In the genomic region with DNA sequence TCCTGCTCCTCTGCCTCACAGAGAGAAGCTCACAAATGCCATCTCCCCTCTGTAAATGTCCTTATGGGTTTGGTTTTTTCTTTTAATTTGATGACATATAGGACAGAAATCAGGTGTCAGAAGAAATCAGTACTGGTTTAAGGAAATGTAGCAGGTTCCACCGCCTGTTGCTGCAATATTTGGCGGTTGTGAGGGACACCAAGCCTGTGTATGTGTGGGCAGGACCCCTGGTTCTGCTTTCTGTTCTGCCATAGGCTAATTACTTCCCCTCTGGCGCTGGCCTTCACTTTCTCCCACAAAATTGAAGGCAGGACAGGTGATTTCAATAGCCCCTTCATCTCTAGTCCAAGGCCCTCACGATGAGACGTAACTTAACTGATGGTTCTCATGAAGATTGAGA, we compare ENCODE assay signal across 26 cellular contexts.
DNase-seq lines count a peak whose midpoint lies in the region; ATAC-seq and TF ChIP-seq lines count a peak whose summit lies in the region.
"Had no signal": no experiment of that assay in that cellular context is flagged by ENCODE, and none has a peak within 500 bp of the region (broad histone marks: within the 10 kb centered on the region; RNA-seq: fewer than 3 reads in every experiment).

No MANE protein-coding gene starts in this region.

- H3K4me1 Mint-ChIP-seq in activated T-cell treated with anti-CD3 and anti-CD28 coated beads, Interleukin-2, amount 50 U/mL, for 24 hours (ENCODE audit: low read depth), result peaks cover 68% of the 10 kb centered on the region
- peaks cover 47% of the 10 kb centered on the region for H3K4me1 Mint-ChIP-seq in activated T-cell treated with anti-CD3 and anti-CD28 coated beads, Interleukin-2, amount 50 U/mL, for 72 hours (ENCODE audit: low read depth)
- peaks cover 44% of the 10 kb centered on the region for H3K4me1 Mint-ChIP-seq in activated naive CD8-positive, alpha-beta T cell treated with anti-CD3 and anti-CD28 coated beads, Interleukin-2, amount 50 U/mL, for 24 hours
- H3K4me1 Mint-ChIP-seq in osteocyte (ENCODE audit: unreplicated experiment), result peaks cover 68% of the 10 kb centered on the region

- H3K27me3 Mint-ChIP-seq in activated T-cell treated with anti-CD3 and anti-CD28 coated beads, Interleukin-2, amount 50 U/mL, for 24 hours, result no peaks in the 10 kb centered on the region
- H3K27me3 Mint-ChIP-seq in activated T-cell treated with anti-CD3 and anti-CD28 coated beads, Interleukin-2, amount 50 U/mL, for 72 hours (ENCODE audit: low read depth), result no peaks in the 10 kb centered on the region
- no peaks in the 10 kb centered on the region for H3K27me3 Mint-ChIP-seq in activated naive CD8-positive, alpha-beta T cell treated with anti-CD3 and anti-CD28 coated beads, Interleukin-2, amount 50 U/mL, for 24 hours
- H3K27me3 Mint-ChIP-seq in osteocyte (ENCODE audit: unreplicated experiment), result no peaks in the 10 kb centered on the region
- H3K27me3 Mint-ChIP-seq: type B pancreatic cell had no signal

- DNase-seq in activated T-cell treated with anti-CD3 and anti-CD28 coated beads, Interleukin-2, amount 50 U/mL, for 24 hours, result no peak
- DNase-seq in activated T-cell treated with anti-CD3 and anti-CD28 coated beads, Interleukin-2, amount 50 U/mL, for 72 hours, result no peak
- DNase-seq in NB4 (ENCODE audit: low read depth) (peak; percentile 35), osteocyte (ENCODE audit: extremely low spot score, unreplicated experiment) (no peak)
- no peak for DNase-seq in activated naive CD8-positive, alpha-beta T cell treated with anti-CD3 and anti-CD28 coated beads, Interleukin-2, amount 50 U/mL, for 24 hours
- DNase-seq: 8988T; activated CD4-positive, CD25-positive, alpha-beta regulatory T cell treated with anti-CD3 and anti-CD28 coated beads, Interleukin-2, amount 50 U/mL, for 72 hours; activated T-cell treated with anti-CD3 and anti-CD28 coated beads, Interleukin-2, amount 50 U/mL, for 1 hour; AML-193; body of pancreas; hypothalamus; islet precursor cell; NCI-H1694 treated with DMSO at 0.1 percent for 48 hours; NCI-H526; ovary; spleen; stimulated activated CD4-positive, alpha-beta T cell treated with anti-CD3 and anti-CD28 coated beads, Interleukin-4, amount 100 ng/mL, for 24 hours; T-helper 9 cell had no signal

- TF ChIP-seq CTCF in NB4 (IDR thresholded peaks at IDR 0.05; ENCODE audit: low read depth, low read length) (no peak), osteocyte (IDR thresholded peaks at IDR 0.05) (no peak)

- H3K4me3 ChIP-seq in NB4 (ENCODE audit: low read depth, low read length), result no peak overlapping the region
- H3K4me3 ChIP-seq: body of pancreas, esophagus muscularis mucosa, K562, lung, ovary, right atrium auricular region, spleen had no signal

- H3K4me3 Mint-ChIP-seq in activated T-cell treated with anti-CD3 and anti-CD28 coated beads, Interleukin-2, amount 50 U/mL, for 24 hours, result no peak overlapping the region
- no peak overlapping the region for H3K4me3 Mint-ChIP-seq in activated T-cell treated with anti-CD3 and anti-CD28 coated beads, Interleukin-2, amount 50 U/mL, for 72 hours
- H3K4me3 Mint-ChIP-seq in activated naive CD8-positive, alpha-beta T cell treated with anti-CD3 and anti-CD28 coated beads, Interleukin-2, amount 50 U/mL, for 24 hours, result no peak overlapping the region
- no peak overlapping the region for H3K4me3 Mint-ChIP-seq in osteocyte (ENCODE audit: unreplicated experiment)
- H3K4me3 Mint-ChIP-seq: type B pancreatic cell had no signal

- no peak for TF ChIP-seq POLR2A in NB4 (IDR thresholded peaks at IDR 0.05; ENCODE audit: extremely low read depth, insufficient read length)

- ATAC-seq in activated T-cell treated with anti-CD3 and anti-CD28 coated beads, Interleukin-2, amount 50 U/mL, for 72 hours (replicated peaks in 1 of 2), result no peak
- ATAC-seq in activated naive CD8-positive, alpha-beta T cell treated with anti-CD3 and anti-CD28 coated beads, Interleukin-2, amount 50 U/mL, for 24 hours, result no peak
- no peak for ATAC-seq in HG03095 (IDR thresholded peaks at IDR 0.05; ENCODE audit: unreplicated experiment)
- no peak for ATAC-seq in GM21423 (IDR thresholded peaks at IDR 0.05; ENCODE audit: unreplicated experiment)
- no peak for ATAC-seq in HG02970 (IDR thresholded peaks at IDR 0.05; ENCODE audit: low FRiP score, unreplicated experiment)
- ATAC-seq: body of pancreas, K562 had no signal

- peak overlapping the region; percentile 71 for H3K27ac Mint-ChIP-seq in activated T-cell treated with anti-CD3 and anti-CD28 coated beads, Interleukin-2, amount 50 U/mL, for 24 hours
- H3K27ac Mint-ChIP-seq in activated T-cell treated with anti-CD3 and anti-CD28 coated beads, Interleukin-2, amount 50 U/mL, for 72 hours, result no peak overlapping the region
- H3K27ac Mint-ChIP-seq in activated naive CD8-positive, alpha-beta T cell treated with anti-CD3 and anti-CD28 coated beads, Interleukin-2, amount 50 U/mL, for 24 hours, result peak overlapping the region; percentile 38
- peak overlapping the region; percentile 23 for H3K27ac Mint-ChIP-seq in osteocyte (ENCODE audit: unreplicated experiment)
- H3K27ac Mint-ChIP-seq: type B pancreatic cell had no signal

- no peaks in the 10 kb centered on the region for H3K9me3 Mint-ChIP-seq in activated T-cell treated with anti-CD3 and anti-CD28 coated beads, Interleukin-2, amount 50 U/mL, for 24 hours
- no peaks in the 10 kb centered on the region for H3K9me3 Mint-ChIP-seq in activated T-cell treated with anti-CD3 and anti-CD28 coated beads, Interleukin-2, amount 50 U/mL, for 72 hours
- H3K9me3 Mint-ChIP-seq in activated naive CD8-positive, alpha-beta T cell treated with anti-CD3 and anti-CD28 coated beads, Interleukin-2, amount 50 U/mL, for 24 hours, result no peaks in the 10 kb centered on the region
- no peaks in the 10 kb centered on the region for H3K9me3 Mint-ChIP-seq in osteocyte (ENCODE audit: unreplicated experiment)

- peaks cover 68% of the 10 kb centered on the region for H3K36me3 Mint-ChIP-seq in activated T-cell treated with anti-CD3 and anti-CD28 coated beads, Interleukin-2, amount 50 U/mL, for 24 hours (ENCODE audit: low read depth)
- peaks cover 2 to 9% of the 10 kb centered on the region in 2 donors for H3K36me3 Mint-ChIP-seq in activated T-cell treated with anti-CD3 and anti-CD28 coated beads, Interleukin-2, amount 50 U/mL, for 72 hours (ENCODE audit: insufficient read depth in 2 of 2)
- peaks cover 29% of the 10 kb centered on the region for H3K36me3 Mint-ChIP-seq in activated naive CD8-positive, alpha-beta T cell treated with anti-CD3 and anti-CD28 coated beads, Interleukin-2, amount 50 U/mL, for 24 hours (ENCODE audit: low read depth)
- H3K36me3 Mint-ChIP-seq in osteocyte (ENCODE audit: unreplicated experiment), result peaks cover 13% of the 10 kb centered on the region
